Comparison of ENCODE assay signal across 22 cellular contexts in genomic region chr18:60984496-60984895, GRCh38.
A peak's percentile ranks its signal among the peaks of the same experiment; 100 is the strongest.
DNase-seq lines count a peak whose midpoint lies in the region; ATAC-seq, FAIRE-seq and TF ChIP-seq lines count a peak whose summit lies in the region.
"Had no signal": no experiment of that assay in that cellular context is flagged by ENCODE, and none has a peak within 500 bp of the region (broad histone marks: within the 10 kb centered on the region; RNA-seq: fewer than 3 reads in every experiment).

No MANE protein-coding gene starts in this region.

- no peak for TF ChIP-seq CTCF in fibroblast of the aortic adventitia (IDR thresholded peaks at IDR 0.05; ENCODE audit: insufficient read depth, low read length)
- no peak for TF ChIP-seq CTCF in Calu3 (IDR thresholded peaks at IDR 0.05; ENCODE audit: unreplicated experiment)

- no peak for ATAC-seq in activated naive CD8-positive, alpha-beta T cell treated with anti-CD3 and anti-CD28 coated beads, Interleukin-2, amount 50 U/mL, for 24 hours
- ATAC-seq in GM19455 (IDR thresholded peaks at IDR 0.05; ENCODE audit: unreplicated experiment): no peak
- ATAC-seq: activated naive CD4-positive, alpha-beta T cell treated with anti-CD3 and anti-CD28 coated beads, Interleukin-2, amount 50 U/mL, for 72 hours; activated T-cell treated with anti-CD3 and anti-CD28 coated beads, Interleukin-2, amount 50 U/mL, for 4 hours; foreskin keratinocyte; sciatic nerve had no signal

- FAIRE-seq in H54 (lab: Jason Lieb, UNC): peak; percentile 43
- FAIRE-seq in urothelium cell line (lab: Jason Lieb, UNC): no peak

- peaks cover 7% of the 10 kb centered on the region for H3K9me3 Mint-ChIP-seq in activated naive CD8-positive, alpha-beta T cell treated with anti-CD3 and anti-CD28 coated beads, Interleukin-2, amount 50 U/mL, for 24 hours
- peaks cover 3% of the 10 kb centered on the region for H3K9me3 Mint-ChIP-seq in Calu3 (ENCODE audit: low read depth, unreplicated experiment)

- intact Hi-C loops in Calu3 (cut with micrococcal nuclease; ENCODE audit: unreplicated experiment): no loop called here

- no peak overlapping the region for H3K4me3 ChIP-seq in fibroblast of the aortic adventitia (ENCODE audit: low read depth, low read length)

- DNase-seq in H54 (ENCODE audit: insufficient read length, low spot score) (no peak), amniotic stem cell (lab: John Stamatoyannopoulos, UW) (peak; percentile 37), fibroblast of the aortic adventitia (ENCODE audit: low read depth) (peak; percentile 65), urothelium cell line (ENCODE audit: low spot score) (peak; percentile 16), Calu3 (no peak)
- no peak for DNase-seq in activated naive CD8-positive, alpha-beta T cell treated with anti-CD3 and anti-CD28 coated beads, Interleukin-2, amount 50 U/mL, for 24 hours
- DNase-seq: activated CD4-positive, alpha-beta memory T cell treated with anti-CD3 and anti-CD28 coated beads, Interleukin-2, amount 10 ng/mL, durations not matched to agents 7 days and 5 days; activated T-cell treated with anti-CD3 and anti-CD28 coated beads, Interleukin-2, amount 50 U/mL, for 4 hours; DMS79; effector CD8-positive, alpha-beta T cell; foreskin keratinocyte; H7; NCI-H1436; NK-92 treated with Interleukin-12 subunit alpha and Interleukin-12 subunit beta, amount 100 ng/mL, for 24 hours; RPMI8226; stimulated activated CD4-positive, alpha-beta T cell treated with anti-CD3 and anti-CD28 coated beads, Interleukin-4, amount 100 ng/mL, for 24 hours; T-helper 1 cell; WERI-Rb-1 had no signal

- H3K27me3 Mint-ChIP-seq in activated naive CD8-positive, alpha-beta T cell treated with anti-CD3 and anti-CD28 coated beads, Interleukin-2, amount 50 U/mL, for 24 hours: no peaks in the 10 kb centered on the region
- no peaks in the 10 kb centered on the region for H3K27me3 Mint-ChIP-seq in Calu3 (ENCODE audit: unreplicated experiment)
- H3K27me3 Mint-ChIP-seq: activated CD4-positive, alpha-beta memory T cell treated with anti-CD3 and anti-CD28 coated beads, Interleukin-2, amount 10 ng/mL, durations not matched to agents 7 days and 5 days; central memory CD8-positive, alpha-beta T cell had no signal

- BruUV-seq in Calu3 (replicated peaks; lab: Mats Ljungman, UMichigan): no TSS peak

- H3K4me3 Mint-ChIP-seq in activated naive CD8-positive, alpha-beta T cell treated with anti-CD3 and anti-CD28 coated beads, Interleukin-2, amount 50 U/mL, for 24 hours: no peak overlapping the region
- no peak overlapping the region for H3K4me3 Mint-ChIP-seq in Calu3 (ENCODE audit: low read depth, unreplicated experiment)
- H3K4me3 Mint-ChIP-seq: activated CD4-positive, alpha-beta memory T cell treated with anti-CD3 and anti-CD28 coated beads, Interleukin-2, amount 10 ng/mL, durations not matched to agents 7 days and 5 days; activated T-cell treated with anti-CD3 and anti-CD28 coated beads, Interleukin-2, amount 50 U/mL, for 4 hours; central memory CD8-positive, alpha-beta T cell had no signal

- H3K36me3 Mint-ChIP-seq in activated naive CD8-positive, alpha-beta T cell treated with anti-CD3 and anti-CD28 coated beads, Interleukin-2, amount 50 U/mL, for 24 hours (ENCODE audit: low read depth): no peaks in the 10 kb centered on the region
- no peaks in the 10 kb centered on the region for H3K36me3 Mint-ChIP-seq in Calu3 (ENCODE audit: insufficient read depth, unreplicated experiment)
- H3K36me3 Mint-ChIP-seq: activated naive CD4-positive, alpha-beta T cell treated with anti-CD3 and anti-CD28 coated beads, Interleukin-2, amount 50 U/mL, for 72 hours had no signal

- H3K4me1 Mint-ChIP-seq in activated naive CD8-positive, alpha-beta T cell treated with anti-CD3 and anti-CD28 coated beads, Interleukin-2, amount 50 U/mL, for 24 hours: no peaks in the 10 kb centered on the region
- H3K4me1 Mint-ChIP-seq in Calu3 (ENCODE audit: low read depth, unreplicated experiment): no peaks in the 10 kb centered on the region
- H3K4me1 Mint-ChIP-seq: activated CD4-positive, alpha-beta memory T cell treated with anti-CD3 and anti-CD28 coated beads, Interleukin-2, amount 10 ng/mL, durations not matched to agents 7 days and 5 days; central memory CD8-positive, alpha-beta T cell had no signal

- CTCF ChIA-PET in Calu3 (lab: Charles Lee): no interaction called here

- H3K27ac Mint-ChIP-seq in activated naive CD8-positive, alpha-beta T cell treated with anti-CD3 and anti-CD28 coated beads, Interleukin-2, amount 50 U/mL, for 24 hours: no peak overlapping the region
- H3K27ac Mint-ChIP-seq in Calu3 (ENCODE audit: unreplicated experiment): no peak overlapping the region
- H3K27ac Mint-ChIP-seq: activated CD4-positive, alpha-beta memory T cell treated with anti-CD3 and anti-CD28 coated beads, Interleukin-2, amount 10 ng/mL, durations not matched to agents 7 days and 5 days; activated naive CD4-positive, alpha-beta T cell treated with anti-CD3 and anti-CD28 coated beads, Interleukin-2, amount 50 U/mL, for 72 hours had no signal

- no peak for TF ChIP-seq POLR2A in H54 (IDR thresholded peaks at IDR 0.05; ENCODE audit: low read depth, low read length)

Comparison
In these comparisons a context has a peak if more than half of its experiments do, and no peak if none do; other contexts are left out.
1. DNase-seq: peak in amniotic stem cell (single experiment), fibroblast of the aortic adventitia (single experiment) and urothelium cell line (single experiment); none in H54 (single experiment), activated naive CD8-positive, alpha-beta T cell treated with anti-CD3 and anti-CD28 coated beads, Interleukin-2, amount 50 U/mL, for 24 hours (single experiment) and Calu3 (single experiment).